ENCODE assay signal across 9 cellular contexts in the genomic region with DNA sequence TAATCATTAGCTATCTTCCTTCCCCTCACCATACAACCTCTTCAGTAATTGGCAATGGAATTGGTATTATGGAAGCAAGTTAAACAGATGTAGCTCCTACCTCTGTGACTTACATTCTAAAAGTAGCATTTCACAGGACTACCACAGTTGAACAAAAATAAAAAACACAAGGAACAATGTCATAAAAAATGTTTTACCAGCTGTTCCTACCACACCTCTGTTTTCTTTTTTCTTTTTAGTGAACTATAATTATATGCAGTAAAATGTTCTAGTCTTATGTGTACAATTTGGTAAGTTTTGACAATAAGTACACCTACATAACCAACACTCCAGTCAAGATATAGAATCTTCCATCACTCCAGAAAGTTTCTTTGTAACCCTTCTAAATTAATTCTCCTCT.
"Had no signal": no experiment of that assay in that cellular context is flagged by ENCODE, and none has a peak within 500 bp of the region (broad histone marks: within the 10 kb centered on the region; RNA-seq: fewer than 3 reads in every experiment).

No MANE protein-coding gene starts in this region.

- ATAC-seq: HCT116, K562 had no signal

- H3K9me3 ChIP-seq: HAP-1 had no signal

- H3K4me1 ChIP-seq: HAP-1 had no signal

- H3K27ac ChIP-seq: GM23248 had no signal

- DNase-seq: GM23248, GOT3, H7, HFFc6, IMR-90, KG1 had no signal

- H3K36me3 ChIP-seq: HAP-1 had no signal

- H3K4me3 ChIP-seq: GM23248, HAP-1, K562 had no signal

- H2AFZ ChIP-seq: GM23248 had no signal
